1 cellular context compared by ENCODE assay signal in the genomic region with DNA sequence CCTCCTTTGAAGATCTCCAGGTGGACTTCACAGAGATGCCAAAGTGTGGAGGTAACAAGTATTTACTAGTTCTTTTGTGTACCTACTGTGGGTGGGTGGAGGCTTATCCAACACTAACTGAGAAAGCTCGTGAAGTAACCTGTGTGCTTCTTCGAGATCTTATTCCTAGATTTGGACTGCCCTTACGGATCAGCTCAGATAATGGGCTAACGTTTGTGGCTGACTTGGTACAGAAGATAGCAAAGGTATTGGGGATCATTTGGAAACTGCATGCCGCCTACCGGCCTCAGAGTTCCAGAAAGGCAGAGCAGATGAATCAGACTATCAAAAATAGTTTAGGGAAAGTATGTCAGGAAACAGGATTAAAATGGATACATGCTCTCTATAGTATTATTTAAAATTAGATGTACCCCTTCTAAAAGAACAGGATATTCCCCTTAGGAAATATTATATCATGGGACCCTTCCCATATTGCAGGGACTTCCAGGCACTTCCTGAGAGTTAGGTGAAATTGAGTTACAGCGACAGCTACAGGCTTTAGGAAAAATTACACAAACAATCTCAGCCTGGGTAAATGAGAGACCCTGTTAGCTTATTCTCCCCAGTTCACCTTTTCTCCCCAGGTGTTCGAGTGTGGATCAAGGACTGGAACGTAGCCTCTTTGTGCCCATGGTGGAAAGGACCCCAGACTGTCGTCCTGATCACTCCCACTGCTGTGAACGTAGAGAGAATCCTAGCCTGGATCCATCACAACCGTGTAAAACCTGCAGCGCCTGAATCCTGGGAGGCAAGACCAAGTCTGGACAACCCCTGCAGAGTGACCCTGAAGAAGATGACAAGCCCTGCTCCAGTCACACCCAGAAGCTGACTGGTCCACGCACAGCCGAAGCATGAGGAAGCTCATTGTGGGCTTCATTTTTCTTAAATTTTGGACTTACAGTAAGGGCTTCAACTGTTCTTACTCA.
TF ChIP-seq lines count a peak whose summit lies in the region.

No MANE protein-coding gene starts in this region.

TF ChIP-seq in HEK293, 187 proteins besides CTCF, POLR2A, EP300 and RAD21:
- TF ChIP-seq ZNF654 (tag by site-specific recombination; IDR thresholded peaks at IDR 0.05; ENCODE audit: low read depth): 0 out of 2 replicates have a peak, but pooled peaks have one; percentile 8
